ENCODE assay signal across 1 cellular context in genomic region chr3:167750273-167750971, GRCh38.
TF ChIP-seq lines count a peak whose summit lies in the region.

No MANE protein-coding gene starts in this region.

TF ChIP-seq in WTC11, 78 proteins besides CTCF, POLR2A, EP300 and RAD21 (continued from another document):
- TF ChIP-seq ATF6 (CRISPR knock-in tag; IDR thresholded peaks at IDR 0.05) (no peak), TCF7 (CRISPR knock-in tag; IDR thresholded peaks at IDR 0.05; ENCODE audit: low read depth) (no peak), ATF2 (CRISPR knock-in tag; IDR thresholded peaks at IDR 0.05; ENCODE audit: borderline replicate concordance, low read depth) (no peak), FOXP4 (CRISPR knock-in tag; IDR thresholded peaks at IDR 0.05) (no peak), NR2C2 (CRISPR knock-in tag; IDR thresholded peaks at IDR 0.05) (no peak), ZNF219 (CRISPR knock-in tag; IDR thresholded peaks at IDR 0.05; ENCODE audit: borderline replicate concordance) (no peak), MAX (CRISPR knock-in tag; IDR thresholded peaks at IDR 0.05) (no peak)
